Comparison of ENCODE assay signal across 8 cellular contexts in the genomic region with DNA sequence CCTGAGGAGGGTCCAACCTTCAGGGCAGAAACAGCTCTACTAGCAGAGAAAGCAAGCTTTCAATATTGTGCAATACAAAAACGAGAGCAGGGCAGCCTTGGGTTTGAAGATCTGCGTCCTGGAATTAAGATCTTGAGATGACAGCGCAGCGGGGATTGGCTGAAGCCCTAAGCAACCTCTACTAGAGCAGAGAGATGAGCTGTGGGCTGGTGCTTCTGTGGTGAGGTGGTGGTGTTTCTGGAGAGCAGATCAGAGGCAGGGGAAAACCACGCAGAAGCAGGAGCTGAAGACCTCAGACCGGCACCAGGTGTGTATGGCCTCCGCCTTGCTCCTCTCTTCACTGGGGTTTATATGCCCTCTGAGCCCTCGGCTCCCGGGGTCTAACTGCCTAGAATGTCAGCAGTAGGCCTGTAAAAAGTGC. TPM values are rescaled to one million over a fixed set of nuclear protein-coding genes. Genes with fewer than 3 reads are reported as not detected.
DNase-seq lines count a peak whose midpoint lies in the region; ATAC-seq and TF ChIP-seq lines count a peak whose summit lies in the region.

No MANE protein-coding gene starts in this region.

- TF ChIP-seq CTCF in heart left ventricle (IDR thresholded peaks at IDR 0.05), result no peak

- H3K9me3 ChIP-seq in heart left ventricle, result no peaks in the 10 kb centered on the region

- DNase-seq in GM19240 (ENCODE audit: insufficient read length, low spot score) (peak; percentile 81), heart left ventricle (no peak), RPMI8226 (no peak), HK-2 (ENCODE audit: unreplicated experiment) (no peak), dermis blood vessel endothelial cell (no peak)
- peak; percentile 75 for DNase-seq in activated CD4-positive, alpha-beta T cell treated with anti-CD3 and anti-CD28 coated beads, Interleukin-2, amount 50 U/mL, for 1 hour
- DNase-seq in stimulated activated CD8-positive, alpha-beta memory T cell treated with anti-CD3 and anti-CD28 coated beads, Interleukin-2, amount 100 ng/mL, for 1 hour (ENCODE audit: low read depth in 2 of 2), result peak; percentile 48 to 56

- ATAC-seq in HG03175 (IDR thresholded peaks at IDR 0.05; ENCODE audit: unreplicated experiment) (peak; percentile 74), heart left ventricle (peak in 2 of 4 donors; percentile 7 to 8)

- intact Hi-C loops in heart left ventricle (cut with DNase I), result loop anchor here in 1 of 10 donors (5.0 kb wide), 1 partner anchor 59 kb away; a partner anchor contains a TSS

- peaks cover 0 to 9% (median 0%) of the 10 kb centered on the region in 9 donors for H3K36me3 ChIP-seq in heart left ventricle

- 84 to 97% (median 92%) methylated on average over 7 to 9 of the region's 9 CpGs for WGBS in heart left ventricle, 4 donors

- H3K27ac ChIP-seq in heart left ventricle, result peak overlapping the region in 10 of 12 donors; percentile 56 to 90 (median 80)

- peak overlapping the region in 3 of 12 donors; percentile 18 to 59 (median 26) for H3K4me3 ChIP-seq in heart left ventricle

- peaks cover 4 to 47% (median 20%) of the 10 kb centered on the region in 12 donors for H3K4me1 ChIP-seq in heart left ventricle

- no peak for TF ChIP-seq POLR2A in heart left ventricle (IDR thresholded peaks at IDR 0.05)

- no peaks in the 10 kb centered on the region for H3K27me3 ChIP-seq in heart left ventricle

RNA-seq across cellular contexts. Expression of a gene that starts 12.5 kb away (rescaled TPM):
- total RNA-seq in heart left ventricle, result 10 to 100 TPM in 1 of 9 donors, 1 to 10 TPM in 2, under 1 TPM in 5, not detected in 1; 0.16 to 10.6 (median 0.91) TPM
- polyA plus RNA-seq in heart left ventricle, result under 1 TPM; 0.34 to 0.57 TPM
- not detected in 2 replicates for total RNA-seq in dermis blood vessel endothelial cell

RNA-seq across cellular contexts. Expression of a gene that starts 16.0 kb away (rescaled TPM):
- 1 to 10 TPM; 1.6 to 2.6 (median 2.4) TPM for total RNA-seq in heart left ventricle
- 1 to 10 TPM; 1.1 to 1.3 TPM for polyA plus RNA-seq in heart left ventricle
- 2.2 and 2.4 TPM in 2 replicates for total RNA-seq in dermis blood vessel endothelial cell

RNA-seq across cellular contexts. Expression of a gene that starts 37.6 kb away (rescaled TPM):
- 10 to 100 TPM; 28.6 to 99.4 (median 52.7) TPM for total RNA-seq in heart left ventricle
- 10 to 100 TPM in 1 of 2 donors, 1 to 10 TPM in 1; 1.5 to 22.0 TPM for polyA plus RNA-seq in heart left ventricle
- total RNA-seq in dermis blood vessel endothelial cell, result 1.0 and 2.4 TPM in 2 replicates

RNA-seq across cellular contexts. Expression of a gene that starts 59.4 kb away (rescaled TPM):
- total RNA-seq in heart left ventricle (1 to 10 TPM; 1.6 to 5.5 (median 3.6) TPM), dermis blood vessel endothelial cell (6.9 and 8.2 TPM in 2 replicates)
- 1 to 10 TPM in 1 of 2 donors, under 1 TPM in 1; 0.76 to 2.9 TPM for polyA plus RNA-seq in heart left ventricle

Comparison
In these comparisons a context has a peak if more than half of its experiments do, and no peak if none do; other contexts are left out.
1. DNase-seq: peak in GM19240 (single experiment), activated CD4-positive, alpha-beta T cell treated with anti-CD3 and anti-CD28 coated beads, Interleukin-2, amount 50 U/mL, for 1 hour (single experiment) and stimulated activated CD8-positive, alpha-beta memory T cell treated with anti-CD3 and anti-CD28 coated beads, Interleukin-2, amount 100 ng/mL, for 1 hour (2 of 2); none in heart left ventricle (0 of 5), RPMI8226 (single experiment), HK-2 (single experiment) and dermis blood vessel endothelial cell (single experiment).